Comparison of ENCODE assay signal across 19 cellular contexts in genomic region chr5:142114686-142115085, GRCh38. TPM values are rescaled to one million over a fixed set of nuclear protein-coding genes. Genes with fewer than 3 reads are reported as not detected.
DNase-seq lines count a peak whose midpoint lies in the region; ATAC-seq and TF ChIP-seq lines count a peak whose summit lies in the region.
"Had no signal": no experiment of that assay in that cellular context is flagged by ENCODE, and none has a peak within 500 bp of the region (broad histone marks: within the 10 kb centered on the region; RNA-seq: fewer than 3 reads in every experiment).

No MANE protein-coding gene starts in this region.

- POLR2A ChIA-PET in WTC11 (lab: Charles Lee): no interaction called here

- 25% methylated on average over 1 of the region's 1 CpG for WGBS in right lobe of liver (ENCODE audit: insufficient coverage, low coverage, low lambda C conversion rate, missing lambda C conversion rate)

- H3K4me3 Mint-ChIP-seq in activated naive CD8-positive, alpha-beta T cell: peak overlapping the region; percentile 70
- no peak overlapping the region for H3K4me3 Mint-ChIP-seq in activated naive CD8-positive, alpha-beta T cell treated with anti-CD3 and anti-CD28 coated beads for 36 hours
- no peak overlapping the region for H3K4me3 Mint-ChIP-seq in WTC11
- H3K4me3 Mint-ChIP-seq: H9 had no signal

- H3K4me3 ChIP-seq in right lobe of liver: no peak overlapping the region
- no peak overlapping the region for H3K4me3 ChIP-seq in tibial artery
- H3K4me3 ChIP-seq: Peyer's patch had no signal

- H3K27me3 Mint-ChIP-seq in activated naive CD8-positive, alpha-beta T cell: no peaks in the 10 kb centered on the region
- no peaks in the 10 kb centered on the region for H3K27me3 Mint-ChIP-seq in activated naive CD8-positive, alpha-beta T cell treated with anti-CD3 and anti-CD28 coated beads for 36 hours
- H3K27me3 Mint-ChIP-seq in WTC11 (ENCODE audit: low read depth): no peaks in the 10 kb centered on the region
- H3K27me3 Mint-ChIP-seq: IgD-negative memory B cell had no signal

- ATAC-seq in WTC11: no peak
- ATAC-seq in right lobe of liver: peak; percentile 89 to 93 (median 92)
- no peak for ATAC-seq in left ventricle myocardium superior
- no peak for ATAC-seq in SK-N-SH treated with all-trans-retinoic acid at 6 μM for 48 hours
- ATAC-seq: Right ventricle myocardium inferior had no signal

- CTCF ChIA-PET in WTC11 (lab: Charles Lee): interaction anchor here (1.0 to 1.3 kb wide), 2 partner anchors 102 to 146 kb away, joined by 3 to 4 read pairs; partner anchors contain the start of genes GNPDA1 and RNF14

- H3K36me3 ChIP-seq in right lobe of liver: no peaks in the 10 kb centered on the region
- no peaks in the 10 kb centered on the region for H3K36me3 ChIP-seq in tibial artery
- H3K36me3 ChIP-seq: Peyer's patch had no signal

- peak overlapping the region in 1 of 3 donors; percentile 26 for H3K27ac ChIP-seq in right lobe of liver
- peak overlapping the region; percentile 45 to 51 for H3K27ac ChIP-seq in tibial artery
- H3K27ac ChIP-seq: Peyer's patch had no signal

- peaks cover 32% of the 10 kb centered on the region for H3K36me3 Mint-ChIP-seq in activated naive CD8-positive, alpha-beta T cell
- H3K36me3 Mint-ChIP-seq in activated naive CD8-positive, alpha-beta T cell treated with anti-CD3 and anti-CD28 coated beads for 36 hours: peaks cover 75% of the 10 kb centered on the region
- H3K36me3 Mint-ChIP-seq in WTC11: 0 out of 2 replicates have a peak, but pooled peaks cover 3% of the 10 kb centered on the region
- H3K36me3 Mint-ChIP-seq: IgD-negative memory B cell had no signal

- TF ChIP-seq POLR2A in right lobe of liver (IDR thresholded peaks at IDR 0.05): no peak

- H3K4me1 ChIP-seq in right lobe of liver (peaks cover 0 to 54% (median 22%) of the 10 kb centered on the region in 4 donors), tibial artery (peaks cover 0 to 97% (median 59%) of the 10 kb centered on the region in 4 donors)

- H3K27me3 ChIP-seq in right lobe of liver (no peaks in the 10 kb centered on the region), tibial artery (no peaks in the 10 kb centered on the region)
- H3K27me3 ChIP-seq: Peyer's patch had no signal

- DNase-seq in activated naive CD8-positive, alpha-beta T cell treated with anti-CD3 and anti-CD28 coated beads for 36 hours: no peak
- DNase-seq in WTC11 (ENCODE audit: low spot score): no peak
- no peak for DNase-seq in right lobe of liver
- no peak for DNase-seq in tibial artery
- DNase-seq in left ventricle myocardium superior: no peak
- DNase-seq in NAMALWA (ENCODE audit: low spot score): no peak
- DNase-seq: C1 segment of cervical spinal cord, Caco-2, H9, NCI-H1105 treated with DMSO at 0.1 percent for 48 hours, NCI-H1694 treated with DMSO at 0.1 percent for 48 hours, NCI-H2107, NCI-H2227 treated with DMSO at 0.1 percent for 48 hours, NCI-H524 treated with DMSO at 0.1 percent for 48 hours, Peyer's patch had no signal

- H3K9me3 ChIP-seq in right lobe of liver (no peaks in the 10 kb centered on the region), tibial artery (no peaks in the 10 kb centered on the region)
- H3K9me3 ChIP-seq: Caco-2, Peyer's patch had no signal

- TF ChIP-seq CTCF in WTC11 (IDR thresholded peaks at IDR 0.05) (no peak), right lobe of liver (IDR thresholded peaks at IDR 0.05) (no peak), tibial artery (IDR thresholded peaks at IDR 0.05) (no peak)

- H3K27ac Mint-ChIP-seq in activated naive CD8-positive, alpha-beta T cell: peak overlapping the region; percentile 54
- no peak overlapping the region for H3K27ac Mint-ChIP-seq in activated naive CD8-positive, alpha-beta T cell treated with anti-CD3 and anti-CD28 coated beads for 36 hours
- H3K27ac Mint-ChIP-seq in WTC11: peak overlapping the region; percentile 44; the same call in 1 of the 2 replicates

- H3K9me3 Mint-ChIP-seq in activated naive CD8-positive, alpha-beta T cell (ENCODE audit: low read depth): no peaks in the 10 kb centered on the region
- peaks cover 7% of the 10 kb centered on the region for H3K9me3 Mint-ChIP-seq in activated naive CD8-positive, alpha-beta T cell treated with anti-CD3 and anti-CD28 coated beads for 36 hours
- no peaks in the 10 kb centered on the region for H3K9me3 Mint-ChIP-seq in WTC11

- intact Hi-C loops in right lobe of liver (cut with DNase I): no loop called here
- intact Hi-C loops in tibial artery (cut with DNase I; ENCODE audit: low total_unique reads): no loop called here
- intact Hi-C loops in left ventricle myocardium superior (cut with micrococcal nuclease): no loop called here

- H3K4me1 Mint-ChIP-seq in activated naive CD8-positive, alpha-beta T cell (ENCODE audit: low read depth): peaks cover 77% of the 10 kb centered on the region
- H3K4me1 Mint-ChIP-seq in activated naive CD8-positive, alpha-beta T cell treated with anti-CD3 and anti-CD28 coated beads for 36 hours: peaks cover 70% of the 10 kb centered on the region
- H3K4me1 Mint-ChIP-seq in WTC11: peaks cover 27% of the 10 kb centered on the region

TF ChIP-seq in WTC11, 78 proteins besides CTCF, POLR2A, EP300 and RAD21 (continues in another document):
- no peak for TF ChIP-seq MAX (CRISPR knock-in tag; IDR thresholded peaks at IDR 0.05)
- TF ChIP-seq, protein P1, sequence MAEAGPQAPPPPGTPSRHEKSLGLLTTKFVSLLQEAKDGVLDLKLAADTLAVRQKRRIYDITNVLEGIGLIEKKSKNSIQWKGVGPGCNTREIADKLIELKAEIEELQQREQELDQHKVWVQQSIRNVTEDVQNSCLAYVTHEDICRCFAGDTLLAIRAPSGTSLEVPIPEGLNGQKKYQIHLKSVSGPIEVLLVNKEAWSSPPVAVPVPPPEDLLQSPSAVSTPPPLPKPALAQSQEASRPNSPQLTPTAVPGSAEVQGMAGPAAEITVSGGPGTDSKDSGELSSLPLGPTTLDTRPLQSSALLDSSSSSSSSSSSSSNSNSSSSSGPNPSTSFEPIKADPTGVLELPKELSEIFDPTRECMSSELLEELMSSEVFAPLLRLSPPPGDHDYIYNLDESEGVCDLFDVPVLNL (CRISPR knock-in tag; IDR thresholded peaks at IDR 0.05; ENCODE audit: borderline replicate concordance, low read depth): no peak
- TF ChIP-seq, protein P2, sequence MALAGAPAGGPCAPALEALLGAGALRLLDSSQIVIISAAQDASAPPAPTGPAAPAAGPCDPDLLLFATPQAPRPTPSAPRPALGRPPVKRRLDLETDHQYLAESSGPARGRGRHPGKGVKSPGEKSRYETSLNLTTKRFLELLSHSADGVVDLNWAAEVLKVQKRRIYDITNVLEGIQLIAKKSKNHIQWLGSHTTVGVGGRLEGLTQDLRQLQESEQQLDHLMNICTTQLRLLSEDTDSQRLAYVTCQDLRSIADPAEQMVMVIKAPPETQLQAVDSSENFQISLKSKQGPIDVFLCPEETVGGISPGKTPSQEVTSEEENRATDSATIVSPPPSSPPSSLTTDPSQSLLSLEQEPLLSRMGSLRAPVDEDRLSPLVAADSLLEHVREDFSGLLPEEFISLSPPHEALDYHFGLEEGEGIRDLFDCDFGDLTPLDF (CRISPR knock-in tag; IDR thresholded peaks at IDR 0.05): no peak
- TF ChIP-seq ETV6 (CRISPR knock-in tag; IDR thresholded peaks at IDR 0.05): no peak

TF ChIP-seq in SK-N-SH treated with all-trans-retinoic acid at 6 μM for 48 hours, 23 proteins besides CTCF, POLR2A, EP300 and RAD21 (continues in another document):
- no peak for TF ChIP-seq ZFP3 (CRISPR knock-in tag; IDR thresholded peaks at IDR 0.05)
- TF ChIP-seq ZNF565 (CRISPR knock-in tag; conservative IDR thresholded peaks at IDR 0.05; ENCODE audit: low read depth): no peak
- TF ChIP-seq ESRRG (CRISPR knock-in tag; IDR thresholded peaks at IDR 0.05): no peak
- TF ChIP-seq, protein P3, sequence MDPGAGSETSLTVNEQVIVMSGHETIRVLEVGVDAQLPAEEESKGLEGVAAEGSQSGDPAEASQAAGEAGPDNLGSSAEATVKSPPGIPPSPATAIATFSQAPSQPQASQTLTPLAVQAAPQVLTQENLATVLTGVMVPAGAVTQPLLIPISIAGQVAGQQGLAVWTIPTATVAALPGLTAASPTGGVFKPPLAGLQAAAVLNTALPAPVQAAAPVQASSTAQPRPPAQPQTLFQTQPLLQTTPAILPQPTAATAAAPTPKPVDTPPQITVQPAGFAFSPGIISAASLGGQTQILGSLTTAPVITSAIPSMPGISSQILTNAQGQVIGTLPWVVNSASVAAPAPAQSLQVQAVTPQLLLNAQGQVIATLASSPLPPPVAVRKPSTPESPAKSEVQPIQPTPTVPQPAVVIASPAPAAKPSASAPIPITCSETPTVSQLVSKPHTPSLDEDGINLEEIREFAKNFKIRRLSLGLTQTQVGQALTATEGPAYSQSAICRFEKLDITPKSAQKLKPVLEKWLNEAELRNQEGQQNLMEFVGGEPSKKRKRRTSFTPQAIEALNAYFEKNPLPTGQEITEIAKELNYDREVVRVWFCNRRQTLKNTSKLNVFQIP (CRISPR knock-in tag; IDR thresholded peaks at IDR 0.05; ENCODE audit: borderline replicate concordance, low read depth): no peak
- TF ChIP-seq ARNTL (CRISPR knock-in tag; IDR thresholded peaks at IDR 0.05; ENCODE audit: borderline replicate concordance, low read depth): no peak
- no peak for TF ChIP-seq BACH2 (CRISPR knock-in tag; IDR thresholded peaks at IDR 0.05; ENCODE audit: borderline replicate concordance)
- TF ChIP-seq CSDC2 (CRISPR knock-in tag; IDR thresholded peaks at IDR 0.05): no peak
- TF ChIP-seq ZNF8 (CRISPR knock-in tag; IDR thresholded peaks at IDR 0.05): no peak
- TF ChIP-seq, protein P4, sequence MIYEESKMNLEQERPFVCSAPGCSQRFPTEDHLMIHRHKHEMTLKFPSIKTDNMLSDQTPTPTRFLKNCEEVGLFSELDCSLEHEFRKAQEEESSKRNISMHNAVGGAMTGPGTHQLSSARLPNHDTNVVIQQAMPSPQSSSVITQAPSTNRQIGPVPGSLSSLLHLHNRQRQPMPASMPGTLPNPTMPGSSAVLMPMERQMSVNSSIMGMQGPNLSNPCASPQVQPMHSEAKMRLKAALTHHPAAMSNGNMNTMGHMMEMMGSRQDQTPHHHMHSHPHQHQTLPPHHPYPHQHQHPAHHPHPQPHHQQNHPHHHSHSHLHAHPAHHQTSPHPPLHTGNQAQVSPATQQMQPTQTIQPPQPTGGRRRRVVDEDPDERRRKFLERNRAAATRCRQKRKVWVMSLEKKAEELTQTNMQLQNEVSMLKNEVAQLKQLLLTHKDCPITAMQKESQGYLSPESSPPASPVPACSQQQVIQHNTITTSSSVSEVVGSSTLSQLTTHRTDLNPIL (CRISPR knock-in tag; IDR thresholded peaks at IDR 0.05; ENCODE audit: low read depth): no peak
- no peak for TF ChIP-seq GLIS3 (CRISPR knock-in tag; IDR thresholded peaks at IDR 0.05)
- TF ChIP-seq TOX (CRISPR knock-in tag; IDR thresholded peaks at IDR 0.05; ENCODE audit: borderline replicate concordance): no peak

RNA-seq across cellular contexts. Expression of gene NDFIP1, which starts 6.1 kb away (rescaled TPM):
- total RNA-seq in activated naive CD8-positive, alpha-beta T cell treated with anti-CD3 and anti-CD28 coated beads for 36 hours: 100 to 1,000 TPM in 1 of 2 experiments, 10 to 100 TPM in 1; 97.3 to 100 TPM
- total RNA-seq in WTC11 (2021): 26.4 to 27.6 TPM (median 26.6 TPM) in 3 replicates
- total RNA-seq in right lobe of liver: 10 to 100 TPM; 50.4 to 61.1 (median 57.1) TPM
- total RNA-seq in left ventricle myocardium superior: 54.3 TPM

Comparison
In these comparisons a context has a peak if more than half of its experiments do, and no peak if none do; other contexts are left out.
1. ATAC-seq: peak in right lobe of liver (4 of 4); none in WTC11 (single experiment), left ventricle myocardium superior (single experiment) and SK-N-SH treated with all-trans-retinoic acid at 6 μM for 48 hours (single experiment).